ENCODE assay signal across 12 cellular contexts in the genomic region with DNA sequence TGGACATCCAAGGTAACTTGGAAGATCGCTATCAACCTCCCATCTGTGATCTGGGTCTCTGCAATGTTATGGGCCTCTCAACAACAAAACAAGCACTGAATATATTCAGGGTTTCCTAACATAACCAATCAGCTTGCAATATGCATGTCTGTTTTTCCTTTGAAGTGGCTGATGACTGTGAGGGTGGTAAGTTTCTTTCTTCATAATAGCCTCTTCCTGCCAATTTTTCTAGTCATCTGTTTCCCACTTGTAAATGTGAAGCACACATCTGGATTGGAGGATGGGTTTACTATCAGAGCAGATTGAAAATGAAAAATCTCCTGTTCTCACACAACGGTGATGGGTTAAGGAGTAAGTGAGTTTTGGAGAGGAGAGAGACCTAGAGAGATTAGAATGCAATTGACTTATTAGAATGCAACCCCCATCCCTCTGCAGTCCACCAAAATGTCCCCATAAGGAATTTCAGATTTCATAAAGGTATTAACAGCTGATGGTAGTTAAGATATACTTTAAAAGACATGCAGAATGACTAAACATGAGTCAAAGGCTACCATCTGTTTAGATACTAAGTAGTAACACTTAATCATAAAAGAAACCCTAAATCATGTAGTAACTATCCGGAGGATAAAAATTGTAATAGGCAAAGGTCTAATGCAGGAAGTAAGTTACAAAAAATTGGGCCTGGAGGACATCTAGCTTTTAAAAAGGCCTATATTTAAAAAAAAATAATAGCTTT. TPM values are rescaled to one million over a fixed set of nuclear protein-coding genes. Genes with fewer than 3 reads are reported as not detected.
DNase-seq lines count a peak whose midpoint lies in the region; ATAC-seq and TF ChIP-seq lines count a peak whose summit lies in the region.
"Had no signal": no experiment of that assay in that cellular context is flagged by ENCODE, and none has a peak within 500 bp of the region (broad histone marks: within the 10 kb centered on the region; RNA-seq: fewer than 3 reads in every experiment).

No MANE protein-coding gene starts in this region.

- H2BK5ac ChIP-seq in H9 (ENCODE audit: insufficient read length, low read length) = no peak overlapping the region

- H4K8ac ChIP-seq in H9 (replicated peaks; ENCODE audit: insufficient read length, low read depth, low read length) = no peak overlapping the region

- H2BK20ac ChIP-seq in H9 (ENCODE audit: low read depth, low read length, poor library complexity, severe bottlenecking) = no peak overlapping the region

- no peaks in the 10 kb centered on the region for H3K9me3 ChIP-seq in H9 (ENCODE audit: control insufficient read depth, low read depth, low read length)

- H3K79me2 ChIP-seq in H9 (ENCODE audit: insufficient read depth, low read length) = no peaks in the 10 kb centered on the region

- H3K23ac ChIP-seq in H9 (ENCODE audit: insufficient read length, low read depth, low read length) = no peak overlapping the region

- WGBS in H9 (ENCODE audit: extremely low coverage, insufficient read length, low lambda C conversion rate) = no CpG with 5 or more reads among the region's 3 CpGs

- H3K4me3 ChIP-seq in astrocyte of the spinal cord (ENCODE audit: low read depth, low read length) = no peak overlapping the region
- H3K4me3 ChIP-seq: stomach had no signal

- peak; percentile 69 to 93 for ATAC-seq in natural killer cell treated with Interleukin-12 subunit alpha and Interleukin-12 subunit beta and Interleukin-15 and Interleukin-18, amount 100 ng/mL, for 72 hours
- no peak for ATAC-seq in GM19023 (IDR thresholded peaks at IDR 0.05; ENCODE audit: unreplicated experiment)
- ATAC-seq: left cardiac atrium, right cardiac atrium had no signal

- no peak overlapping the region for H3K4me2 ChIP-seq in H9 (ENCODE audit: insufficient read depth, insufficient read length, low read length)

- H4K5ac ChIP-seq in H9 (ENCODE audit: insufficient read length, low read depth, low read length) = no peak overlapping the region

- H3K27me3 ChIP-seq in H9 (ENCODE audit: insufficient read depth, low read length) = no peaks in the 10 kb centered on the region
- H3K27me3 ChIP-seq: stomach had no signal

- no peak overlapping the region for H3K18ac ChIP-seq in H9 (ENCODE audit: insufficient read length, low read depth, low read length)

- H3K27me3 Mint-ChIP-seq in IgD-negative memory B cell = no peaks in the 10 kb centered on the region
- H3K27me3 Mint-ChIP-seq in natural killer cell treated with Interleukin-12 subunit alpha and Interleukin-12 subunit beta and Interleukin-15 and Interleukin-18, amount 100 ng/mL, for 72 hours = no peaks in the 10 kb centered on the region
- H3K27me3 Mint-ChIP-seq in H9 (ENCODE audit: low read depth) = no peaks in the 10 kb centered on the region

- H2BK12ac ChIP-seq in H9 (ENCODE audit: insufficient read length, low read depth, low read length) = no peak overlapping the region

- H4K20me1 ChIP-seq in H9 (ENCODE audit: control insufficient read depth, insufficient read depth, insufficient read length) = no peaks in the 10 kb centered on the region

- no peaks in the 10 kb centered on the region for H3K23me2 ChIP-seq in H9 (ENCODE audit: insufficient read length, low read depth, low read length, poor library complexity, severe bottlenecking)

- DNase-seq in ELR (ENCODE audit: low read depth) = peak; percentile 87
- peak; percentile 83 for DNase-seq in astrocyte of the spinal cord (ENCODE audit: low read depth, low spot score)
- no peak for DNase-seq in natural killer cell treated with Interleukin-12 subunit alpha and Interleukin-12 subunit beta and Interleukin-15 and Interleukin-18, amount 100 ng/mL, for 72 hours (ENCODE audit: low spot score)
- no peak for DNase-seq in NCI-H1694 (lab: John Stamatoyannopoulos, UW)
- DNase-seq in activated effector memory CD4-positive, alpha-beta T cell treated with anti-CD3 and anti-CD28 coated beads, Interleukin-2, amount 50 U/mL, for 16 hours = no peak
- no peak for DNase-seq in H9
- DNase-seq: left cardiac atrium, right cardiac atrium, stomach, WERI-Rb-1 had no signal

- H3K27ac Mint-ChIP-seq in IgD-negative memory B cell (peak overlapping the region in 2 of 3 donors; percentile 33 to 51), H9 (no peak overlapping the region)
- H3K27ac Mint-ChIP-seq in natural killer cell treated with Interleukin-12 subunit alpha and Interleukin-12 subunit beta and Interleukin-15 and Interleukin-18, amount 100 ng/mL, for 72 hours = peak overlapping the region; percentile 74 to 84

- H3T11ph ChIP-seq in H9 (ENCODE audit: low read length) = no peak overlapping the region

- in situ Hi-C loops in astrocyte of the spinal cord (cut with HindIII; ENCODE audit: low sequenced_read_pairs) = no loop called here

- no peak overlapping the region for H3K9ac ChIP-seq in H9 (ENCODE audit: extremely low read depth, insufficient read length, low read length)

- no peak overlapping the region for H3K4ac ChIP-seq in H9 (ENCODE audit: low read depth, low read length)

- H3K36me3 Mint-ChIP-seq in IgD-negative memory B cell (peaks cover 19% of the 10 kb centered on the region), H9 (ENCODE audit: insufficient read depth in 1 of 3, low read depth in 3 of 3) (peaks cover 27 to 33% (median 33%) of the 10 kb centered on the region in 3 experiments)
- peaks cover 38% of the 10 kb centered on the region for H3K36me3 Mint-ChIP-seq in natural killer cell treated with Interleukin-12 subunit alpha and Interleukin-12 subunit beta and Interleukin-15 and Interleukin-18, amount 100 ng/mL, for 72 hours

- TF ChIP-seq CTCF in astrocyte of the spinal cord (IDR thresholded peaks at IDR 0.05; ENCODE audit: low read depth, low read length) (no peak), H9 (conservative IDR thresholded peaks at IDR 0.05) (no peak)

- H3K79me1 ChIP-seq in H9 (ENCODE audit: insufficient read depth, low read depth, low read length, poor library complexity, severe bottlenecking) = no peaks in the 10 kb centered on the region

- H3K9me3 Mint-ChIP-seq in IgD-negative memory B cell = peaks cover 0 to 4% (median 2%) of the 10 kb centered on the region in 3 donors
- H3K9me3 Mint-ChIP-seq in natural killer cell treated with Interleukin-12 subunit alpha and Interleukin-12 subunit beta and Interleukin-15 and Interleukin-18, amount 100 ng/mL, for 72 hours = no peaks in the 10 kb centered on the region
- peaks cover 0 to 4% of the 10 kb centered on the region in 2 experiments; a peak in 3 of 5 replicates for H3K9me3 Mint-ChIP-seq in H9

- H3K4me3 Mint-ChIP-seq in IgD-negative memory B cell (no peak overlapping the region), H9 (no peak overlapping the region)
- peak overlapping the region; percentile 50 for H3K4me3 Mint-ChIP-seq in natural killer cell treated with Interleukin-12 subunit alpha and Interleukin-12 subunit beta and Interleukin-15 and Interleukin-18, amount 100 ng/mL, for 72 hours

- no peak overlapping the region for H2AFZ ChIP-seq in H9 (ENCODE audit: low read length)

- H3K56ac ChIP-seq in H9 (ENCODE audit: insufficient read length, low read depth, low read length) = no peak overlapping the region

- no peak overlapping the region for H2BK120ac ChIP-seq in H9 (ENCODE audit: low read depth, low read length, poor library complexity, severe bottlenecking)

- H3K14ac ChIP-seq in H9 (ENCODE audit: insufficient read depth, low read length) = no peak overlapping the region

- no peak overlapping the region for H3K27ac ChIP-seq in H9 (ENCODE audit: insufficient read length, low read depth, low read length)
- H3K27ac ChIP-seq: stomach, WERI-Rb-1 had no signal

- H2BK15ac ChIP-seq in H9 (ENCODE audit: low read depth, low read length) = no peak overlapping the region; the same call in 1 of the 2 replicates

- no peak overlapping the region for H2AK5ac ChIP-seq in H9 (ENCODE audit: insufficient read length, low read length)

- H4K91ac ChIP-seq in H9 (ENCODE audit: insufficient read length, low read depth, low read length) = no peak overlapping the region

- no peaks in the 10 kb centered on the region for H3K4me1 ChIP-seq in H9 (ENCODE audit: insufficient read depth, low read length)
- H3K4me1 ChIP-seq: stomach had no signal

- peaks cover 0 to 3% (median 0%) of the 10 kb centered on the region in 3 donors for H3K4me1 Mint-ChIP-seq in IgD-negative memory B cell
- peaks cover 14% of the 10 kb centered on the region in 2 donors for H3K4me1 Mint-ChIP-seq in natural killer cell treated with Interleukin-12 subunit alpha and Interleukin-12 subunit beta and Interleukin-15 and Interleukin-18, amount 100 ng/mL, for 72 hours (ENCODE audit: low read depth in 2 of 2)
- 0 out of 4 replicates have a peak, but pooled peaks cover 0 to 3% of the 10 kb centered on the region in 2 experiments for H3K4me1 Mint-ChIP-seq in H9

RNA-seq across cellular contexts. Expression of gene SAV1, which starts 58.4 kb away (rescaled TPM):
- 55.8 TPM for polyA plus RNA-seq in IgD-negative memory B cell
- total RNA-seq in natural killer cell treated with Interleukin-12 subunit alpha and Interleukin-12 subunit beta and Interleukin-15 and Interleukin-18, amount 100 ng/mL, for 72 hours = 1 to 10 TPM; 7.5 to 9.4 TPM
- total RNA-seq in H9 (2021) = 57.3 and 58.5 TPM in 2 replicates

Comparison
In these comparisons a context has a peak if more than half of its experiments do, and no peak if none do; other contexts are left out.
1. DNase-seq: peak in ELR (single experiment) and astrocyte of the spinal cord (single experiment); none in natural killer cell treated with Interleukin-12 subunit alpha and Interleukin-12 subunit beta and Interleukin-15 and Interleukin-18, amount 100 ng/mL, for 72 hours (single experiment), NCI-H1694 (single experiment), activated effector memory CD4-positive, alpha-beta T cell treated with anti-CD3 and anti-CD28 coated beads, Interleukin-2, amount 50 U/mL, for 16 hours (single experiment) and H9 (single experiment).
2. H3K27ac Mint-ChIP-seq: peak in IgD-negative memory B cell (2 of 3) and natural killer cell treated with Interleukin-12 subunit alpha and Interleukin-12 subunit beta and Interleukin-15 and Interleukin-18, amount 100 ng/mL, for 72 hours (2 of 2); none in H9 (0 of 3).